ENCODE assay signal across 16 cellular contexts in the genomic region with DNA sequence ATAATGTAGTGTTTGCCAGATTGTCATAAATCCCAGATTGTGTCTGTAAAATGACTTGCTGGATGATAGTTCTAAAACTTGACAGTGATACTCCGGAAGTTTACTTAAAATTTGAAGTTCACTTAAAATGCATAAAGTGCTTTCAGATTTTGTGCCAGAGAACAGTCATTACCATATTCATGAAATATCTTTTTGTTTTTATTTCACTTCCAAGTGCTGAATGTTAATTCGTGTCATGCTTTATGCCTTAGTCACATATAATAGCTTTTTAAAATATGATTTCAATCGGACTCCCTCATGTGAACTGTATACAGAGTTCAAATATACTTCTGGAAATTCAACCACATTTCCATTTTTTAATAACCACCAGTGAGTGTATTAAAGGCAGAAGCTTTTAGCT. TPM values are rescaled to one million over a fixed set of nuclear protein-coding genes. Genes with fewer than 3 reads are reported as not detected.
DNase-seq lines count a peak whose midpoint lies in the region; ATAC-seq, FAIRE-seq and TF ChIP-seq lines count a peak whose summit lies in the region.
"Had no signal": no experiment of that assay in that cellular context is flagged by ENCODE, and none has a peak within 500 bp of the region (broad histone marks: within the 10 kb centered on the region; RNA-seq: fewer than 3 reads in every experiment).

No MANE protein-coding gene starts in this region.

- WGBS in SK-N-SH (ENCODE audit: low lambda C conversion rate): 54% methylated on average over 3 of the region's 3 CpGs
- WGBS in small intestine, 3 donors: 72 to 94% (median 91%) methylated on average over 3 of the region's 3 CpGs

- no peaks in the 10 kb centered on the region for H3K9me2 ChIP-seq in SK-N-SH

- H3K4me2 ChIP-seq in SK-N-SH (no peak overlapping the region), fibroblast of lung (ENCODE audit: extremely low read depth, insufficient read depth, low read length) (peak overlapping the region; percentile 17)

- DNase-seq in EL (peak; percentile 65), SK-N-SH (no peak), fibroblast of lung (ENCODE audit: low read depth in 2 of 2) (peak; percentile 46 to 78), small intestine (no peak), NCI-H1092 (lab: John Stamatoyannopoulos, UW) (no peak), GM12892 (ENCODE audit: insufficient read length) (no peak)
- DNase-seq: CD4-positive, CD25-positive, alpha-beta regulatory T cell; H7; NCI-H1417 treated with DMSO at 0.1 percent for 48 hours; NCI-H2029 treated with DMSO at 0.1 percent for 48 hours; NCI-H748 treated with DMSO at 0.1 percent for 48 hours; PC-3; SJCRH30 had no signal

- H4K20me1 ChIP-seq in SK-N-SH (ENCODE audit: insufficient read depth) (no peaks in the 10 kb centered on the region), fibroblast of lung (ENCODE audit: control insufficient read depth, extremely low read depth, insufficient read depth, low read length) (no peaks in the 10 kb centered on the region)

- no peaks in the 10 kb centered on the region for H3K27me3 ChIP-seq in SK-N-SH (ENCODE audit: insufficient read depth)
- no peaks in the 10 kb centered on the region for H3K27me3 ChIP-seq in fibroblast of lung (ENCODE audit: control insufficient read depth, insufficient read depth, low read length)
- no peaks in the 10 kb centered on the region for H3K27me3 ChIP-seq in small intestine (ENCODE audit: control insufficient read depth in 2 of 2, insufficient read depth in 2 of 2, low read length in 2 of 2)
- H3K27me3 ChIP-seq: SJCRH30 had no signal

- no peak for TF ChIP-seq CTCF in SK-N-SH (IDR thresholded peaks at IDR 0.05)
- no peak for TF ChIP-seq CTCF in fibroblast of lung (conservative IDR thresholded peaks at IDR 0.05 in 1 of 2, IDR thresholded peaks at IDR 0.05 in 1 of 2; ENCODE audit: low read depth in 1 of 2, low read length in 2 of 2)

- no peak overlapping the region for H3K4me3 ChIP-seq in SK-N-SH (ENCODE audit: low read depth in 2 of 2, low read length in 1 of 2)
- no peak overlapping the region for H3K4me3 ChIP-seq in fibroblast of lung (replicated peaks in 1 of 4; ENCODE audit: control extremely low read depth in 1 of 4, insufficient read depth in 1 of 4, low read depth in 3 of 4, low read length in 4 of 4)
- H3K4me3 ChIP-seq in small intestine (ENCODE audit: low read depth in 1 of 2, low read length in 2 of 2): no peak overlapping the region
- H3K4me3 ChIP-seq: K562, SJCRH30 had no signal

- H3K4me1 ChIP-seq in SK-N-SH (ENCODE audit: control insufficient read depth in 1 of 2, insufficient read depth in 2 of 2, low read depth in 1 of 2, low read length in 1 of 2): peaks cover 6 to 36% of the 10 kb centered on the region in 2 experiments
- H3K4me1 ChIP-seq in fibroblast of lung (ENCODE audit: control insufficient read depth, extremely low read depth, insufficient read depth, low read length): peaks cover 11% of the 10 kb centered on the region
- no peaks in the 10 kb centered on the region for H3K4me1 ChIP-seq in small intestine (ENCODE audit: control insufficient read depth in 2 of 2, insufficient read depth in 1 of 2, low read depth in 1 of 2, low read length in 1 of 2)

- H2AFZ ChIP-seq in SK-N-SH (ENCODE audit: low read depth) (no peak overlapping the region), fibroblast of lung (ENCODE audit: low read length) (no peak overlapping the region)

- CTCF ChIA-PET in SK-N-SH (lab: Yijun Ruan, JAX): interaction anchor here (0.7 to 1.0 kb wide), 3 partner anchors 11 to 19 kb away, joined by 3 to 5 read pairs (median 4); no protein-coding TSS in a partner anchor

- no peaks in the 10 kb centered on the region for H3K79me2 ChIP-seq in SK-N-SH (ENCODE audit: insufficient read depth)
- no peaks in the 10 kb centered on the region for H3K79me2 ChIP-seq in fibroblast of lung (ENCODE audit: control insufficient read depth, insufficient read depth, low read length)

- POLR2A ChIA-PET in SK-N-SH (lab: Yijun Ruan, JAX): interaction anchor here (0.6 kb wide), 1 partner anchor 21 kb away, joined by 3 read pairs; no protein-coding TSS in a partner anchor

- H3K9me3 ChIP-seq in SK-N-SH: no peaks in the 10 kb centered on the region
- H3K9me3 ChIP-seq in fibroblast of lung (ENCODE audit: control insufficient read depth, insufficient read depth, low read depth, low read length): no peaks in the 10 kb centered on the region
- H3K9me3 ChIP-seq in small intestine (ENCODE audit: control insufficient read depth, low read depth): no peaks in the 10 kb centered on the region
- H3K9me3 ChIP-seq: SJCRH30 had no signal

- no peak overlapping the region for H3K9ac ChIP-seq in SK-N-SH
- H3K9ac ChIP-seq in fibroblast of lung (ENCODE audit: insufficient read depth, low read length): no peak overlapping the region

- no peak for TF ChIP-seq POLR2A in GM12892 (IDR thresholded peaks at IDR 0.05; ENCODE audit: low read depth, low read length)

- peaks cover 48 to 68% of the 10 kb centered on the region in 2 experiments for H3K36me3 ChIP-seq in SK-N-SH (replicated peaks in 1 of 2; ENCODE audit: control insufficient read depth in 1 of 2, insufficient read depth in 2 of 2, low read length in 1 of 2)
- H3K36me3 ChIP-seq in fibroblast of lung (ENCODE audit: control insufficient read depth, insufficient read depth, low read length): no peaks in the 10 kb centered on the region
- peaks cover 6 to 12% of the 10 kb centered on the region in 2 donors for H3K36me3 ChIP-seq in small intestine (ENCODE audit: control insufficient read depth in 2 of 2, insufficient read depth in 2 of 2, low read length in 2 of 2)

- TF ChIP-seq EP300 in SK-N-SH (IDR thresholded peaks at IDR 0.05; ENCODE audit: borderline replicate concordance in 1 of 2, low read depth in 1 of 2, low read length in 1 of 2): no peak

- FAIRE-seq in small intestine (lab: Jason Lieb, UNC): peak; percentile 10
- no peak for FAIRE-seq in GM12892 (lab: Jason Lieb, UNC)
- FAIRE-seq: K562 had no signal

- no peak for TF ChIP-seq RAD21 in SK-N-SH (IDR thresholded peaks at IDR 0.05; ENCODE audit: low read length)

- H3F3A ChIP-seq in SK-N-SH (replicated peaks; ENCODE audit: insufficient read depth): peaks cover 31% of the 10 kb centered on the region

- H3K27ac ChIP-seq in SK-N-SH (ENCODE audit: low read depth in 2 of 2, low read length in 1 of 2) (peak overlapping the region in 1 of 2 experiments; percentile 89; a peak in 2 of 4 replicates), fibroblast of lung (ENCODE audit: insufficient read depth, low read length) (peak overlapping the region; percentile 50), small intestine (ENCODE audit: low read depth in 1 of 2, low read length in 1 of 2) (no peak overlapping the region)
- H3K27ac ChIP-seq: RWPE1 had no signal

- no peak for ATAC-seq in HG03280 (IDR thresholded peaks at IDR 0.05; ENCODE audit: unreplicated experiment)
- ATAC-seq: K562, PC-3 had no signal

TF ChIP-seq in SK-N-SH, 30 proteins besides CTCF, POLR2A, EP300 and RAD21:
- TF ChIP-seq ELF1 (IDR thresholded peaks at IDR 0.05): no peak
- peak; percentile 28; the same call in 1 of the 2 replicates for TF ChIP-seq JUND (IDR thresholded peaks at IDR 0.05)

RNA-seq across cellular contexts. Expression of gene PRPF18, which starts 30.4 kb away (rescaled TPM):
- polyA plus RNA-seq in SK-N-SH (2012; rRNA removed): 12.1 and 13.8 TPM in 2 replicates
- 20.0 and 32.2 TPM in 2 replicates for polyA plus RNA-seq in SK-N-SH (2012; cell fraction: cytosol; rRNA removed)
- polyA plus RNA-seq in SK-N-SH (2012; cell fraction: nucleus; rRNA removed): 4.4 and 6.7 TPM in 2 replicates
- total RNA-seq in fibroblast of lung: 30.1 and 36.5 TPM in 2 replicates
- polyA plus RNA-seq in fibroblast of lung: 28.6 and 28.8 TPM in 2 replicates
- polyA plus RNA-seq in fibroblast of lung (2012): 18.5 and 20.1 TPM in 2 replicates
- not detected in 2 replicates for polyA minus RNA-seq in fibroblast of lung (ENCODE audit: low replicate concordance)
- 10 to 100 TPM; 19.5 to 28.2 (median 24.0) TPM for polyA plus RNA-seq in small intestine
- polyA plus RNA-seq in GM12892 (2012; ENCODE audit: missing spikeins): 27.7 TPM

Comparison
In these comparisons a context has a peak if more than half of its experiments do, and no peak if none do; other contexts are left out.
1. DNase-seq: peak in EL (single experiment) and fibroblast of lung (2 of 2); none in SK-N-SH (single experiment), small intestine (single experiment), NCI-H1092 (single experiment) and GM12892 (single experiment).